1 cellular context compared by ENCODE assay signal in genomic region chr3:46565607-46566039, GRCh38.
A peak's percentile ranks its signal among the peaks of the same experiment; 100 is the strongest.
TF ChIP-seq lines count a peak whose summit lies in the region.

No MANE protein-coding gene starts in this region.

TF ChIP-seq in HepG2, 621 proteins besides CTCF, POLR2A, EP300 and RAD21 (continued from another document and continues in another):
- TF ChIP-seq AFF4 (CRISPR knock-in tag; IDR thresholded peaks at IDR 0.05) (no peak), PREB (CRISPR knock-in tag; IDR thresholded peaks at IDR 0.05) (no peak), ZNF17 (CRISPR knock-in tag; IDR thresholded peaks at IDR 0.05) (no peak), ARID4A (CRISPR knock-in tag; IDR thresholded peaks at IDR 0.05; ENCODE audit: borderline replicate concordance) (peak; percentile 57; the same call in 1 of the 2 replicates), ZHX2 (IDR thresholded peaks at IDR 0.05; ENCODE audit: low read depth) (no peak), ZHX2 (CRISPR knock-in tag; IDR thresholded peaks at IDR 0.05; ENCODE audit: borderline replicate concordance) (no peak), ZNF280B (CRISPR knock-in tag; IDR thresholded peaks at IDR 0.05; ENCODE audit: borderline replicate concordance) (no peak), DBP (CRISPR knock-in tag; IDR thresholded peaks at IDR 0.05; ENCODE audit: not compliant biosample characterization) (peak; percentile 10), ZSCAN9 (CRISPR knock-in tag; IDR thresholded peaks at IDR 0.05; ENCODE audit: borderline replicate concordance) (no peak), MYNN (CRISPR knock-in tag; IDR thresholded peaks at IDR 0.05; ENCODE audit: low read depth) (no peak), SMARCE1 (IDR thresholded peaks at IDR 0.05; ENCODE audit: borderline replicate concordance) (no peak), SMAD3 (CRISPR knock-in tag; IDR thresholded peaks at IDR 0.05) (no peak), ASH2L (IDR thresholded peaks at IDR 0.05; ENCODE audit: insufficient read length, low read depth, low read length) (no peak), ZSCAN21 (CRISPR knock-in tag; IDR thresholded peaks at IDR 0.05; ENCODE audit: borderline replicate concordance) (no peak), THAP8 (CRISPR knock-in tag; IDR thresholded peaks at IDR 0.05; ENCODE audit: borderline replicate concordance) (no peak), HNF1A (IDR thresholded peaks at IDR 0.05; ENCODE audit: low read depth) (no peak), HNF1A (CRISPR knock-in tag; IDR thresholded peaks at IDR 0.05; ENCODE audit: borderline replicate concordance) (no peak), ZNF75D (CRISPR knock-in tag; IDR thresholded peaks at IDR 0.05; ENCODE audit: borderline replicate concordance) (no peak), ZNF687 (CRISPR knock-in tag; IDR thresholded peaks at IDR 0.05) (no peak), SP1 (IDR thresholded peaks at IDR 0.05) (no peak), SP1 (CRISPR knock-in tag; IDR thresholded peaks at IDR 0.05) (no peak), DPF2 (CRISPR knock-in tag; IDR thresholded peaks at IDR 0.05; ENCODE audit: borderline replicate concordance, low read depth) (no peak), KLF16 (CRISPR knock-in tag; IDR thresholded peaks at IDR 0.05) (peak in 1 of 2 experiments; percentile 68; a peak in 2 of 4 replicates)
